Comparison of ENCODE assay signal across 14 cellular contexts in genomic region chr2:96112501-96113366, GRCh38. TPM values are rescaled to one million over a fixed set of nuclear protein-coding genes. Genes with fewer than 3 reads are reported as not detected.
"Had no signal": no experiment of that assay in that cellular context is flagged by ENCODE, and none has a peak within 500 bp of the region (broad histone marks: within the 10 kb centered on the region; RNA-seq: fewer than 3 reads in every experiment).

No MANE protein-coding gene starts in this region.

- H3K27ac ChIP-seq: adrenal gland, body of pancreas, ovary, tibial nerve had no signal

- H3K4me3 ChIP-seq: adrenal gland, body of pancreas, ovary, tibial nerve had no signal

- DNase-seq: activated CD4-positive, alpha-beta T cell treated with anti-CD3 and anti-CD28 coated beads, Interleukin-2, amount 50 U/mL, for 4 hours; activated CD4-positive, CD25-positive, alpha-beta regulatory T cell treated with anti-CD3 and anti-CD28 coated beads, Interleukin-2, amount 50 U/mL, for 72 hours; adrenal gland; cerebellar nuclear complex; nephron progenitor cell; small intestine; stimulated activated naive B cell treated with anti-CD40 and anti-IgM and Interleukin-4, amounts not matched to agents 10 μg/mL and 1 μg/mL and 100 μg/mL, for 72 hours had no signal

- FAIRE-seq: small intestine had no signal

- H3K27ac Mint-ChIP-seq: nephron progenitor cell; stimulated activated naive B cell treated with anti-CD40 and anti-IgM and Interleukin-4, amounts not matched to agents 10 μg/mL and 1 μg/mL and 100 μg/mL, for 72 hours had no signal

- H3K9me3 ChIP-seq: adrenal gland, body of pancreas, ovary, tibial nerve had no signal

- H3K27me3 ChIP-seq: ovary had no signal

- H3K36me3 ChIP-seq: adrenal gland, ovary, tibial nerve had no signal

- H3K4me3 Mint-ChIP-seq: nephron progenitor cell; stimulated activated naive B cell treated with anti-CD40 and anti-IgM and Interleukin-4, amounts not matched to agents 10 μg/mL and 1 μg/mL and 100 μg/mL, for 72 hours had no signal

- ATAC-seq: body of pancreas; left colon; stimulated activated naive B cell treated with anti-CD40 and anti-IgM and Interleukin-4, amounts not matched to agents 10 μg/mL and 1 μg/mL and 100 μg/mL, for 72 hours had no signal

RNA-seq across cellular contexts. Expression of gene ADRA2B, which starts 3.6 kb away (rescaled TPM):
- total RNA-seq: renal cortical epithelial cell, SK-MEL-5 had no signal

RNA-seq across cellular contexts. Expression of gene ASTL, which starts 25.6 kb away (rescaled TPM):
- total RNA-seq: adrenal gland, body of pancreas, dermis microvascular lymphatic vessel endothelial cell, renal cortical epithelial cell, SK-MEL-5 had no signal
- polyA plus RNA-seq: adrenal gland, small intestine had no signal
